In the genomic region with DNA sequence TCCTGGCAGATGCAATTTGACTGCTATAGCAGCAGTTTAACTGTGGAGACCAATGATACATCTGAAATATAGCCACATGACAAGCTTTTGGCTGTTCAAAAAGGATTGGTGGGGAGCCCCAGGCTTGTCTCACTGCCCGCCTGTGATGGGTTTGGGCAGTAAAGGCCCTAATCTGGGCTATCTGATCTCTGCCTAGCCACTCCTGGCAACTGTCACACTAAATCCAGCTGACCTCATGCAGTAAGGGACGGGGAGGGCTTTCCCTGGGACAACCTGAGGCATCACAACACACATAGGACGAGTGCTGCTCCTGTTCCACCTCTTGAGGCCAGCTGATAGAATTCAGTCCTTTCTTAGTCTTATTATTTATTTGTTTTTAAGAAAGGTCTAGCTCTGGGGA, we compare ENCODE assay signal across 2 cellular contexts.
TF ChIP-seq lines count a peak whose summit lies in the region.

No MANE protein-coding gene starts in this region.

TF ChIP-seq in IMR-90, 13 proteins besides CTCF, POLR2A, EP300 and RAD21 (continued from another document):
- TF ChIP-seq NFE2L2 (IDR thresholded peaks at IDR 0.05; ENCODE audit: low read depth, low read length) (no peak), RFX5 (IDR thresholded peaks at IDR 0.05; ENCODE audit: low read depth, low read length) (no peak), CHD1 (IDR thresholded peaks at IDR 0.05; ENCODE audit: low read depth, low read length) (no peak), MAZ (IDR thresholded peaks at IDR 0.05; ENCODE audit: borderline replicate concordance, low read depth, low read length) (no peak), FOS (IDR thresholded peaks at IDR 0.05; ENCODE audit: low read depth, low read length) (no peak), CEBPB (IDR thresholded peaks at IDR 0.05; ENCODE audit: low read depth, low read length) (no peak), MXI1 (IDR thresholded peaks at IDR 0.05; ENCODE audit: borderline replicate concordance, low read depth, low read length) (no peak)
- TF ChIP-seq, protein P1, sequence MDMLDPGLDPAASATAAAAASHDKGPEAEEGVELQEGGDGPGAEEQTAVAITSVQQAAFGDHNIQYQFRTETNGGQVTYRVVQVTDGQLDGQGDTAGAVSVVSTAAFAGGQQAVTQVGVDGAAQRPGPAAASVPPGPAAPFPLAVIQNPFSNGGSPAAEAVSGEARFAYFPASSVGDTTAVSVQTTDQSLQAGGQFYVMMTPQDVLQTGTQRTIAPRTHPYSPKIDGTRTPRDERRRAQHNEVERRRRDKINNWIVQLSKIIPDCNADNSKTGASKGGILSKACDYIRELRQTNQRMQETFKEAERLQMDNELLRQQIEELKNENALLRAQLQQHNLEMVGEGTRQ (IDR thresholded peaks at IDR 0.05; ENCODE audit: low read depth, low read length): no peak
- TF ChIP-seq, protein P2, sequence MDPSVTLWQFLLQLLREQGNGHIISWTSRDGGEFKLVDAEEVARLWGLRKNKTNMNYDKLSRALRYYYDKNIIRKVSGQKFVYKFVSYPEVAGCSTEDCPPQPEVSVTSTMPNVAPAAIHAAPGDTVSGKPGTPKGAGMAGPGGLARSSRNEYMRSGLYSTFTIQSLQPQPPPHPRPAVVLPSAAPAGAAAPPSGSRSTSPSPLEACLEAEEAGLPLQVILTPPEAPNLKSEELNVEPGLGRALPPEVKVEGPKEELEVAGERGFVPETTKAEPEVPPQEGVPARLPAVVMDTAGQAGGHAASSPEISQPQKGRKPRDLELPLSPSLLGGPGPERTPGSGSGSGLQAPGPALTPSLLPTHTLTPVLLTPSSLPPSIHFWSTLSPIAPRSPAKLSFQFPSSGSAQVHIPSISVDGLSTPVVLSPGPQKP (IDR thresholded peaks at IDR 0.05; ENCODE audit: borderline replicate concordance, low read depth, low read length): no peak

TF ChIP-seq in SK-N-SH, 30 proteins besides CTCF, POLR2A, EP300 and RAD21:
- TF ChIP-seq, protein P3, sequence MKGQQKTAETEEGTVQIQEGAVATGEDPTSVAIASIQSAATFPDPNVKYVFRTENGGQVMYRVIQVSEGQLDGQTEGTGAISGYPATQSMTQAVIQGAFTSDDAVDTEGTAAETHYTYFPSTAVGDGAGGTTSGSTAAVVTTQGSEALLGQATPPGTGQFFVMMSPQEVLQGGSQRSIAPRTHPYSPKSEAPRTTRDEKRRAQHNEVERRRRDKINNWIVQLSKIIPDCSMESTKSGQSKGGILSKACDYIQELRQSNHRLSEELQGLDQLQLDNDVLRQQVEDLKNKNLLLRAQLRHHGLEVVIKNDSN (IDR thresholded peaks at IDR 0.05; ENCODE audit: borderline replicate concordance, low read depth): no peak
- TF ChIP-seq GATA2 (CRISPR knock-in tag; IDR thresholded peaks at IDR 0.05): peak; percentile 79
- no peak for TF ChIP-seq FOSL2 (IDR thresholded peaks at IDR 0.05; ENCODE audit: borderline replicate concordance, low read depth)
